19 cellular contexts compared by ENCODE assay signal in genomic region chr4:38914859-38915258, GRCh38. TPM values are rescaled to one million over a fixed set of nuclear protein-coding genes. Genes with fewer than 3 reads are reported as not detected.
DNase-seq lines count a peak whose midpoint lies in the region; ATAC-seq, FAIRE-seq and TF ChIP-seq lines count a peak whose summit lies in the region.
"Had no signal": no experiment of that assay in that cellular context is flagged by ENCODE, and none has a peak within 500 bp of the region (broad histone marks: within the 10 kb centered on the region; RNA-seq: fewer than 3 reads in every experiment).

No MANE protein-coding gene starts in this region.

- peak; percentile 20 for DNase-seq in activated CD4-positive, alpha-beta T cell treated with anti-CD3 and anti-CD28 coated beads for 36 hours
- no peak for DNase-seq in activated CD4-positive, alpha-beta T cell treated with anti-CD3 and anti-CD28 coated beads, Interleukin-2, amount 50 U/mL, for 48 hours
- DNase-seq in T-helper 17 cell (no peak), hypothalamus (lab: John Stamatoyannopoulos, UW) (no peak), D721Med (ENCODE audit: insufficient read length, low spot score) (no peak), progenitor cell of endocrine pancreas (ENCODE audit: low spot score, unreplicated experiment) (no peak)
- peak in 1 of 9 donors; percentile 10 for DNase-seq in naive thymus-derived CD4-positive, alpha-beta T cell
- DNase-seq: activated gamma-delta T cell treated with Interleukin-2 at 50 U/mL for 16 hours, Caco-2, immature natural killer cell, NCI-H2029 treated with DMSO at 0.1 percent for 48 hours, SK-N-SH had no signal

- H3K36me3 ChIP-seq in naive thymus-derived CD4-positive, alpha-beta T cell (ENCODE audit: control insufficient read depth in 2 of 3, insufficient read depth in 3 of 3, low read length in 3 of 3) = no peaks in the 10 kb centered on the region
- H3K36me3 ChIP-seq: HAP-1 had no signal

- intact Hi-C loops in activated CD4-positive, alpha-beta T cell treated with anti-CD3 and anti-CD28 coated beads for 36 hours (cut with DNase I, micrococcal nuclease) = loop anchor here in 1 of 2 experiments (2.0 kb wide), 1 partner anchor 66 kb away; no protein-coding TSS in a partner anchor
- intact Hi-C loops in naive thymus-derived CD4-positive, alpha-beta T cell (cut with micrococcal nuclease) = loop anchor here in 1 of 2 donors (2.0 kb wide), 1 partner anchor 34 kb away; no protein-coding TSS in a partner anchor

- TF ChIP-seq CTCF in D721Med (IDR thresholded peaks at IDR 0.05; ENCODE audit: insufficient read depth, missing control alignments) (no peak), progenitor cell of endocrine pancreas (IDR thresholded peaks at IDR 0.05; ENCODE audit: unreplicated experiment) (no peak)

- no peak overlapping the region for H3K27ac ChIP-seq in naive thymus-derived CD4-positive, alpha-beta T cell (ENCODE audit: low read depth, low read length)
- H3K27ac ChIP-seq: HL-60, suprapubic skin had no signal

- H3K27me3 ChIP-seq in naive thymus-derived CD4-positive, alpha-beta T cell (ENCODE audit: control insufficient read depth in 2 of 2, insufficient read depth in 2 of 2, low read length in 2 of 2) = no peaks in the 10 kb centered on the region
- H3K27me3 ChIP-seq: suprapubic skin had no signal

- peaks cover 10% of the 10 kb centered on the region for H3K4me1 Mint-ChIP-seq in activated CD4-positive, alpha-beta T cell treated with anti-CD3 and anti-CD28 coated beads for 36 hours
- H3K4me1 Mint-ChIP-seq in T-helper 17 cell (peaks cover 9% of the 10 kb centered on the region), progenitor cell of endocrine pancreas (ENCODE audit: low read depth) (no peaks in the 10 kb centered on the region)
- H3K4me1 Mint-ChIP-seq in naive thymus-derived CD4-positive, alpha-beta T cell = peaks cover 0 to 12% (median 9%) of the 10 kb centered on the region in 7 donors

- H3K9me3 ChIP-seq in T-helper 17 cell (ENCODE audit: control insufficient read depth, low read length, poor library complexity, severe bottlenecking) = no peaks in the 10 kb centered on the region
- H3K9me3 ChIP-seq in naive thymus-derived CD4-positive, alpha-beta T cell (ENCODE audit: control insufficient read depth in 2 of 3, low read length in 3 of 3) = no peaks in the 10 kb centered on the region
- H3K9me3 ChIP-seq: Caco-2, HAP-1, SK-N-SH, suprapubic skin had no signal

- no peaks in the 10 kb centered on the region for H3K27me3 Mint-ChIP-seq in activated CD4-positive, alpha-beta T cell treated with anti-CD3 and anti-CD28 coated beads for 36 hours
- H3K27me3 Mint-ChIP-seq in T-helper 17 cell (peaks cover 8% of the 10 kb centered on the region), progenitor cell of endocrine pancreas (no peaks in the 10 kb centered on the region)
- H3K27me3 Mint-ChIP-seq in naive thymus-derived CD4-positive, alpha-beta T cell = no peaks in the 10 kb centered on the region

- peaks cover 0 to 4% of the 10 kb centered on the region in 2 donors for H3K4me1 ChIP-seq in naive thymus-derived CD4-positive, alpha-beta T cell (ENCODE audit: control insufficient read depth in 2 of 2, insufficient read depth in 2 of 2, low read length in 2 of 2)
- H3K4me1 ChIP-seq: HAP-1, suprapubic skin had no signal

- peak; percentile 71 for ATAC-seq in activated CD4-positive, alpha-beta T cell treated with anti-CD3 and anti-CD28 coated beads for 36 hours
- ATAC-seq in GM19463 (IDR thresholded peaks at IDR 0.05; ENCODE audit: unreplicated experiment) (peak; percentile 65), T-helper 17 cell (peak; percentile 40)
- no peak for ATAC-seq in naive thymus-derived CD4-positive, alpha-beta T cell

- no peaks in the 10 kb centered on the region for H3K9me3 Mint-ChIP-seq in activated CD4-positive, alpha-beta T cell treated with anti-CD3 and anti-CD28 coated beads for 36 hours (ENCODE audit: low read depth)
- H3K9me3 Mint-ChIP-seq in naive thymus-derived CD4-positive, alpha-beta T cell = peaks cover 0 to 4% (median 0%) of the 10 kb centered on the region in 11 donors
- peaks cover 4% of the 10 kb centered on the region for H3K9me3 Mint-ChIP-seq in progenitor cell of endocrine pancreas (ENCODE audit: low read depth)
- H3K9me3 Mint-ChIP-seq: immature natural killer cell had no signal

- no peak overlapping the region for H3K4me3 ChIP-seq in naive thymus-derived CD4-positive, alpha-beta T cell (ENCODE audit: low read length)
- H3K4me3 ChIP-seq: HAP-1, skin epidermis, suprapubic skin had no signal

- no peak for FAIRE-seq in D721Med (lab: Jason Lieb, UNC)
- FAIRE-seq: A204.1, frontal cortex had no signal

- peak overlapping the region; percentile 29 for H3K4me3 Mint-ChIP-seq in activated CD4-positive, alpha-beta T cell treated with anti-CD3 and anti-CD28 coated beads for 36 hours
- H3K4me3 Mint-ChIP-seq in T-helper 17 cell = peak overlapping the region; percentile 71
- H3K4me3 Mint-ChIP-seq in naive thymus-derived CD4-positive, alpha-beta T cell = peak overlapping the region in 7 of 10 donors; percentile 30 to 78 (median 58)
- no peak overlapping the region for H3K4me3 Mint-ChIP-seq in progenitor cell of endocrine pancreas (ENCODE audit: low read depth)

- POLR2A ChIA-PET in activated CD4-positive, alpha-beta T cell treated with anti-CD3 and anti-CD28 coated beads for 36 hours (lab: Charles Lee) = no interaction called here
- POLR2A ChIA-PET in naive thymus-derived CD4-positive, alpha-beta T cell (lab: Charles Lee) = no interaction called here

- CTCF ChIA-PET in activated CD4-positive, alpha-beta T cell treated with anti-CD3 and anti-CD28 coated beads for 36 hours (lab: Charles Lee) = interaction anchor here (0.5 to 2.9 kb wide), 8 partner anchors 9 to 223 kb away, joined by 3 to 13 read pairs (median 4); no protein-coding TSS in a partner anchor
- CTCF ChIA-PET in naive thymus-derived CD4-positive, alpha-beta T cell (lab: Charles Lee) = interaction anchor here (0.6 to 0.9 kb wide), 2 partner anchors 12 to 369 kb away, joined by 3 to 6 read pairs; no protein-coding TSS in a partner anchor

- H3K27ac Mint-ChIP-seq in activated CD4-positive, alpha-beta T cell treated with anti-CD3 and anti-CD28 coated beads for 36 hours = peak overlapping the region; percentile 42
- H3K27ac Mint-ChIP-seq in T-helper 17 cell (no peak overlapping the region), progenitor cell of endocrine pancreas (no peak overlapping the region)
- H3K27ac Mint-ChIP-seq in naive thymus-derived CD4-positive, alpha-beta T cell = peak overlapping the region in 2 of 9 donors; percentile 79 to 88

- no peaks in the 10 kb centered on the region for H3K36me3 Mint-ChIP-seq in activated CD4-positive, alpha-beta T cell treated with anti-CD3 and anti-CD28 coated beads for 36 hours (ENCODE audit: low read depth)
- H3K36me3 Mint-ChIP-seq in T-helper 17 cell (ENCODE audit: low read depth) (no peaks in the 10 kb centered on the region), progenitor cell of endocrine pancreas (ENCODE audit: insufficient read depth) (peaks cover 35% of the 10 kb centered on the region)
- H3K36me3 Mint-ChIP-seq in naive thymus-derived CD4-positive, alpha-beta T cell = peaks cover 0 to 8% (median 0%) of the 10 kb centered on the region in 5 donors
- H3K36me3 Mint-ChIP-seq: immature natural killer cell had no signal

RNA-seq across cellular contexts. Expression of gene FAM114A1, which starts 47.3 kb away (rescaled TPM):
- under 1 TPM; 0.26 to 0.32 TPM for total RNA-seq in activated CD4-positive, alpha-beta T cell treated with anti-CD3 and anti-CD28 coated beads for 36 hours
- total RNA-seq in T-helper 17 cell (under 1 TPM in 1 of 2 donors, not detected in 1; 0.50 TPM), progenitor cell of endocrine pancreas (31.2 and 32.6 TPM in 2 replicates)
- under 1 TPM in 3 of 5 experiments, not detected in 2; 0.56 to 0.83 (median 0.64) TPM for total RNA-seq in naive thymus-derived CD4-positive, alpha-beta T cell
- polyA plus RNA-seq in naive thymus-derived CD4-positive, alpha-beta T cell = not detected
- polyA plus RNA-seq: immature natural killer cell had no signal

RNA-seq across cellular contexts. Expression of gene TLR6, which starts 58.2 kb away (rescaled TPM):
- 1 to 10 TPM; 1.5 to 1.8 TPM for total RNA-seq in activated CD4-positive, alpha-beta T cell treated with anti-CD3 and anti-CD28 coated beads for 36 hours
- total RNA-seq in T-helper 17 cell (1 to 10 TPM; 2.8 to 6.4 TPM), progenitor cell of endocrine pancreas (0.89 and 1.1 TPM in 2 replicates)
- total RNA-seq in naive thymus-derived CD4-positive, alpha-beta T cell = 1 to 10 TPM in 4 of 5 experiments, under 1 TPM in 1; 1.00 to 8.8 (median 1.9) TPM
- not detected for polyA plus RNA-seq in naive thymus-derived CD4-positive, alpha-beta T cell
- total RNA-seq: Caco-2 had no signal

Comparison
In these comparisons a context has a peak if more than half of its experiments do, and no peak if none do; other contexts are left out.
1. RNA of gene FAM114A1, which starts 47.3 kb away (total RNA-seq): 31.2 to 32.6 TPM in progenitor cell of endocrine pancreas; 0.56 to 0.83 TPM in naive thymus-derived CD4-positive, alpha-beta T cell, 0.50 TPM in T-helper 17 cell and 0.26 to 0.32 TPM in activated CD4-positive, alpha-beta T cell treated with anti-CD3 and anti-CD28 coated beads for 36 hours; every median in the first group is over 10 times any median in the second.